Comparison of ENCODE assay signal across 2 cellular contexts in genomic region chr5:139167952-139168720, GRCh38.
TF ChIP-seq lines count a peak whose summit lies in the region.

No MANE protein-coding gene starts in this region.

TF ChIP-seq in IMR-90, 13 proteins besides CTCF, POLR2A, EP300 and RAD21:
- TF ChIP-seq RCOR1 (IDR thresholded peaks at IDR 0.05; ENCODE audit: insufficient replicate concordance, low read length) (no peak), CHD1 (IDR thresholded peaks at IDR 0.05; ENCODE audit: low read depth, low read length) (no peak), FOS (IDR thresholded peaks at IDR 0.05; ENCODE audit: low read depth, low read length) (no peak), SMC3 (IDR thresholded peaks at IDR 0.05; ENCODE audit: low read depth, low read length) (no peak), RFX5 (IDR thresholded peaks at IDR 0.05; ENCODE audit: low read depth, low read length) (no peak), MXI1 (IDR thresholded peaks at IDR 0.05; ENCODE audit: borderline replicate concordance, low read depth, low read length) (no peak), NFE2L2 (IDR thresholded peaks at IDR 0.05; ENCODE audit: low read depth, low read length) (no peak)

TF ChIP-seq in GM12878, 131 proteins besides CTCF, POLR2A, EP300 and RAD21:
- TF ChIP-seq RUNX3 (IDR thresholded peaks at IDR 0.05; ENCODE audit: low read length) (no peak), NRF1 (conservative IDR thresholded peaks at IDR 0.05; ENCODE audit: low read depth, low read length) (no peak), SMAD5 (IDR thresholded peaks at IDR 0.05; ENCODE audit: low read depth) (no peak), SREBF1 (IDR thresholded peaks at IDR 0.05; ENCODE audit: low read length) (no peak), ZNF384 (IDR thresholded peaks at IDR 0.05; ENCODE audit: borderline replicate concordance, low read depth, low read length) (no peak), MEF2A (IDR thresholded peaks at IDR 0.05; ENCODE audit: insufficient read depth, low read depth, low read length) (no peak), SP1 (IDR thresholded peaks at IDR 0.05; ENCODE audit: low read depth, low read length) (no peak), IKZF1 (conservative IDR thresholded peaks at IDR 0.05) (no peak), IRF3 (IDR thresholded peaks at IDR 0.05) (no peak), IKZF2 (IDR thresholded peaks at IDR 0.05) (no peak), DPF2 (IDR thresholded peaks at IDR 0.05) (no peak), NFIC (IDR thresholded peaks at IDR 0.05; ENCODE audit: low read depth, low read length) (no peak), MEF2B (IDR thresholded peaks at IDR 0.05; ENCODE audit: partially characterized antibody, poor library complexity, severe bottlenecking) (no peak), ZZZ3 (IDR thresholded peaks at IDR 0.05; ENCODE audit: control insufficient read depth, insufficient read length, low read depth) (no peak), HDAC6 (IDR thresholded peaks at IDR 0.05; ENCODE audit: unreplicated experiment) (no peak), LARP7 (IDR thresholded peaks at IDR 0.05) (no peak), BACH1 (IDR thresholded peaks at IDR 0.05; ENCODE audit: borderline replicate concordance) (no peak)
